Comparison of ENCODE assay signal across 8 cellular contexts in the genomic region with DNA sequence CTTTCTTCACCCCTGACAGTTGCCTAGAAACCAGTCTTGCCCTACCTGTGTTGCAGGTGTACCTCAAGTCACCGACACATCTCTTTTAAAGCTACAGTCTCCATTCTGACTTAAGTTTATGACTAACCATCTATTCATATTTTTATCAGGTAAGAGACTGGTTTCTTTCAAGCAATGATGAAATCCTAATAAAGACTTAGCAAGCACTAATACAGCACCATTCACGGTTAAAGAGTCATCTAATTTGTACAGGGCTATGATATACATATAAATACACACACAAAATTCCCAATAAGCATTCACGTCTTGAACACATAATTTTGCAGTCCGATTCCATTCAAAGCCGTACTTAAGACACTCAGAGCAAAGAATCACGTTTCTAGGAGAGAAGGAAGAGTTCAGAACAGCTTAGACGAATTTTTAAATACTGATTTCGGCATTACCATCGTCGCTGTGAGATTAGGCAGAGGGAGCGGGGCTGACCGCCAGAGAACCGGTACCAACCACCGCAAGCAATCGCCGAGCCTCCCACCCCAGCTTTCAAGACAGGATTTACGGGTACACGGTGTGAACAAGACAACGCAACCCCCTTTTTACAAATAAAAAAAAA. TPM values are rescaled to one million over a fixed set of nuclear protein-coding genes. Genes with fewer than 3 reads are reported as not detected.
A peak's percentile ranks its signal among the peaks of the same experiment; 100 is the strongest.
DNase-seq lines count a peak whose midpoint lies in the region; ATAC-seq and TF ChIP-seq lines count a peak whose summit lies in the region.

No MANE protein-coding gene starts in this region.

- no peaks in the 10 kb centered on the region for H3K79me2 ChIP-seq in MM.1S (ENCODE audit: low read length)

- no peaks in the 10 kb centered on the region for H3K36me3 Mint-ChIP-seq in activated CD4-positive, alpha-beta T cell treated with anti-CD3 and anti-CD28 coated beads, Interleukin-2, amount 10 ng/mL, durations not matched to agents 24 days and 14 days (ENCODE audit: low read depth)
- H3K36me3 Mint-ChIP-seq in activated naive CD8-positive, alpha-beta T cell: no peaks in the 10 kb centered on the region

- H3K36me3 ChIP-seq in iPS-20b (ENCODE audit: insufficient read depth, low read depth, low read length) (no peaks in the 10 kb centered on the region), MM.1S (replicated peaks; ENCODE audit: insufficient read depth, low read length) (no peaks in the 10 kb centered on the region)

- no peaks in the 10 kb centered on the region for H3K9me3 Mint-ChIP-seq in activated CD4-positive, alpha-beta T cell treated with anti-CD3 and anti-CD28 coated beads, Interleukin-2, amount 10 ng/mL, durations not matched to agents 24 days and 14 days
- no peaks in the 10 kb centered on the region for H3K9me3 Mint-ChIP-seq in activated naive CD8-positive, alpha-beta T cell (ENCODE audit: low read depth)
- no peaks in the 10 kb centered on the region for H3K9me3 Mint-ChIP-seq in stimulated activated naive CD8-positive, alpha-beta T cell treated with anti-CD3 and anti-CD28 coated beads, Interleukin-15, amount 100 ng/mL, for 72 hours

- H4K20me1 ChIP-seq in MM.1S (ENCODE audit: insufficient read depth, low read length): no peaks in the 10 kb centered on the region

- H3K4me3 ChIP-seq in iPS-20b (ENCODE audit: low read length): peak overlapping the region; percentile 78
- no peak overlapping the region for H3K4me3 ChIP-seq in MM.1S (ENCODE audit: low read length)

- H3K4me2 ChIP-seq in MM.1S (ENCODE audit: low read depth, low read length): no peak overlapping the region

- intact Hi-C loops in activated CD4-positive, alpha-beta T cell treated with anti-CD3 and anti-CD28 coated beads, Interleukin-2, amount 10 ng/mL, durations not matched to agents 24 days and 14 days (cut with micrococcal nuclease): no loop called here

- no peaks in the 10 kb centered on the region for H3K9me2 ChIP-seq in MM.1S (replicated peaks; ENCODE audit: insufficient read depth, low read length)

- no peak for ATAC-seq in stimulated activated naive CD8-positive, alpha-beta T cell treated with anti-CD3 and anti-CD28 coated beads, Interleukin-15, amount 100 ng/mL, for 72 hours
- ATAC-seq in HG03025 (IDR thresholded peaks at IDR 0.05; ENCODE audit: low FRiP score, unreplicated experiment): no peak

- peak overlapping the region; percentile 76 for H3K27ac Mint-ChIP-seq in activated CD4-positive, alpha-beta T cell treated with anti-CD3 and anti-CD28 coated beads, Interleukin-2, amount 10 ng/mL, durations not matched to agents 24 days and 14 days
- peak overlapping the region; percentile 34 for H3K27ac Mint-ChIP-seq in activated naive CD8-positive, alpha-beta T cell
- H3K27ac Mint-ChIP-seq in stimulated activated naive CD8-positive, alpha-beta T cell treated with anti-CD3 and anti-CD28 coated beads, Interleukin-15, amount 100 ng/mL, for 72 hours: peak overlapping the region; percentile 50 to 87

- H3K4me1 ChIP-seq in iPS-20b (ENCODE audit: insufficient read depth, low read length) (peaks cover 44% of the 10 kb centered on the region), MM.1S (ENCODE audit: low read length) (no peaks in the 10 kb centered on the region)

- H3K27ac ChIP-seq in iPS-20b (ENCODE audit: low read length): no peak overlapping the region
- no peak overlapping the region for H3K27ac ChIP-seq in MM.1S (ENCODE audit: low read length)

- H3K27me3 ChIP-seq in iPS-20b (ENCODE audit: insufficient read depth, low read length): peaks cover 22% of the 10 kb centered on the region
- peaks cover 16% of the 10 kb centered on the region for H3K27me3 ChIP-seq in MM.1S (replicated peaks; ENCODE audit: insufficient read depth, low read length)

- peaks cover 65% of the 10 kb centered on the region for H3K27me3 Mint-ChIP-seq in activated CD4-positive, alpha-beta T cell treated with anti-CD3 and anti-CD28 coated beads, Interleukin-2, amount 10 ng/mL, durations not matched to agents 24 days and 14 days
- H3K27me3 Mint-ChIP-seq in activated naive CD8-positive, alpha-beta T cell: peaks cover 13% of the 10 kb centered on the region
- peaks cover 55% of the 10 kb centered on the region for H3K27me3 Mint-ChIP-seq in stimulated activated naive CD8-positive, alpha-beta T cell treated with anti-CD3 and anti-CD28 coated beads, Interleukin-15, amount 100 ng/mL, for 72 hours

- no peaks in the 10 kb centered on the region for H3F3A ChIP-seq in MM.1S (ENCODE audit: insufficient read depth, low read length)

- no peak for TF ChIP-seq CTCF in MM.1S (IDR thresholded peaks at IDR 0.05; ENCODE audit: low read length)

- H3K9ac ChIP-seq in iPS-20b (ENCODE audit: low read depth, low read length): peak overlapping the region; percentile 55
- no peak overlapping the region for H3K9ac ChIP-seq in MM.1S (ENCODE audit: low read length)

- H2AFZ ChIP-seq in MM.1S (ENCODE audit: low read length): no peak overlapping the region

- no peaks in the 10 kb centered on the region for H3K9me3 ChIP-seq in iPS-20b (ENCODE audit: insufficient read depth, low read depth, low read length)
- H3K9me3 ChIP-seq in MM.1S (replicated peaks; ENCODE audit: insufficient read depth, low read length): no peaks in the 10 kb centered on the region

- peaks cover 10% of the 10 kb centered on the region for H3K4me1 Mint-ChIP-seq in activated CD4-positive, alpha-beta T cell treated with anti-CD3 and anti-CD28 coated beads, Interleukin-2, amount 10 ng/mL, durations not matched to agents 24 days and 14 days
- H3K4me1 Mint-ChIP-seq in activated naive CD8-positive, alpha-beta T cell (ENCODE audit: low read depth): peaks cover 10% of the 10 kb centered on the region
- peaks cover 17% of the 10 kb centered on the region for H3K4me1 Mint-ChIP-seq in stimulated activated naive CD8-positive, alpha-beta T cell treated with anti-CD3 and anti-CD28 coated beads, Interleukin-15, amount 100 ng/mL, for 72 hours

- DNase-seq in activated CD4-positive, alpha-beta T cell treated with anti-CD3 and anti-CD28 coated beads, Interleukin-2, amount 10 ng/mL, durations not matched to agents 24 days and 14 days: no peak
- DNase-seq in activated CD4-positive, alpha-beta T cell treated with anti-CD3 and anti-CD28 coated beads, Interleukin-2, amount 50 U/mL, for 1 hour: no peak
- DNase-seq in stimulated activated naive CD8-positive, alpha-beta T cell treated with anti-CD3 and anti-CD28 coated beads, Interleukin-15, amount 100 ng/mL, for 72 hours: no peak
- DNase-seq in glomerular visceral epithelial cell (ENCODE audit: extremely low spot score): no peak
- DNase-seq in MM.1S: no peak

- H3K4me3 Mint-ChIP-seq in activated CD4-positive, alpha-beta T cell treated with anti-CD3 and anti-CD28 coated beads, Interleukin-2, amount 10 ng/mL, durations not matched to agents 24 days and 14 days: peak overlapping the region; percentile 89
- H3K4me3 Mint-ChIP-seq in activated naive CD8-positive, alpha-beta T cell: peak overlapping the region; percentile 91
- H3K4me3 Mint-ChIP-seq in stimulated activated naive CD8-positive, alpha-beta T cell treated with anti-CD3 and anti-CD28 coated beads, Interleukin-15, amount 100 ng/mL, for 72 hours: peak overlapping the region; percentile 83 to 92

RNA-seq across cellular contexts. Expression of a gene that starts 0.9 kb away (rescaled TPM):
- total RNA-seq in activated CD4-positive, alpha-beta T cell treated with anti-CD3 and anti-CD28 coated beads, Interleukin-2, amount 10 ng/mL, durations not matched to agents 24 days and 14 days: 2.0 TPM in 2 replicates
